ENCODE assay signal across 8 cellular contexts in genomic region chr3:130179353-130179965, GRCh38.
DNase-seq lines count a peak whose midpoint lies in the region; TF ChIP-seq lines count a peak whose summit lies in the region.
"Not testable (repeated sequence)": the region's sequence is repeated elsewhere in the genome, so short reads cannot be mapped to it uniquely, and the experiment has no call there.

No MANE protein-coding gene starts in this region.

- not testable (repeated sequence) for BruUV-seq in MCF 10A (replicated peaks; lab: Mats Ljungman, UMichigan)

- H3K9ac ChIP-seq in SK-N-MC (ENCODE audit: insufficient read length): not testable (repeated sequence)

- not testable (repeated sequence) for H3K36me3 Mint-ChIP-seq in MCF 10A (ENCODE audit: insufficient read depth, unreplicated experiment)

- TF ChIP-seq CTCF in MCF 10A (IDR thresholded peaks at IDR 0.05; ENCODE audit: unreplicated experiment); right atrium auricular region (IDR thresholded peaks at IDR 0.05); neutrophil (IDR thresholded peaks at IDR 0.05): not testable (repeated sequence)

- DNase-seq in AG20443 (ENCODE audit: low spot score) (peak; percentile 5), HT-29 (ENCODE audit: low spot score) (peak; percentile 23), right atrium auricular region (ENCODE audit: low spot score) (peak; percentile 64)
- DNase-seq in SK-N-MC (ENCODE audit: low read depth, low spot score); MCF 10A (ENCODE audit: unreplicated experiment): not testable (repeated sequence)
- peak; percentile 57 for DNase-seq in activated CD8-positive, alpha-beta memory T cell treated with anti-CD3 and anti-CD28 coated beads, Interleukin-2, amount 50 U/mL, for 48 hours
- peak; percentile 8 to 10 for DNase-seq in stimulated activated CD8-positive, alpha-beta memory T cell treated with anti-CD3 and anti-CD28 coated beads, Interleukin-15, amount 100 ng/mL, for 48 hours (ENCODE audit: low read depth in 2 of 2)

- H3K36me3 ChIP-seq in SK-N-MC (ENCODE audit: insufficient read depth, low read length); right atrium auricular region; neutrophil: not testable (repeated sequence)

- H3K27me3 ChIP-seq in right atrium auricular region, neutrophil: not testable (repeated sequence)

- H3K4me3 Mint-ChIP-seq in MCF 10A (ENCODE audit: unreplicated experiment): peak overlapping the region; percentile 53

- H3K4me3 ChIP-seq in SK-N-MC (peak overlapping the region; percentile 66), right atrium auricular region (peak overlapping the region; percentile 19 to 24), neutrophil (ENCODE audit: low read depth in 1 of 2, low read length in 1 of 2) (peak overlapping the region; percentile 18 to 21)

- not testable (repeated sequence) for H3K4me1 ChIP-seq in right atrium auricular region; neutrophil (ENCODE audit: control insufficient read depth in 1 of 2, insufficient read depth in 1 of 2, low read depth in 1 of 2, low read length in 1 of 2)

- CTCF ChIA-PET in MCF 10A (lab: Yijun Ruan, JAX): not testable (repeated sequence)

- H3K27ac Mint-ChIP-seq in MCF 10A (ENCODE audit: low read depth, unreplicated experiment): not testable (repeated sequence)

- POLR2A ChIA-PET in MCF 10A (lab: Yijun Ruan, JAX): not testable (repeated sequence)

- H3K9me3 ChIP-seq in SK-N-MC (ENCODE audit: low read depth, low read length); right atrium auricular region; neutrophil: not testable (repeated sequence)

- not testable (repeated sequence) for H3K9me3 Mint-ChIP-seq in MCF 10A (ENCODE audit: unreplicated experiment)

- H3K27me3 Mint-ChIP-seq in MCF 10A (ENCODE audit: insufficient read depth, unreplicated experiment): not testable (repeated sequence)

- intact Hi-C loops in MCF 10A (cut with micrococcal nuclease): not testable (repeated sequence)

- H3K27ac ChIP-seq in SK-N-MC, right atrium auricular region, neutrophil: not testable (repeated sequence)

- peaks cover 12% of the 10 kb centered on the region for H3K4me1 Mint-ChIP-seq in MCF 10A (ENCODE audit: insufficient read depth, unreplicated experiment)
